8 cellular contexts compared by ENCODE assay signal in genomic region chr15:74873036-74873755, GRCh38. TPM values are rescaled to one million over a fixed set of nuclear protein-coding genes. Genes with fewer than 3 reads are reported as not detected.
DNase-seq lines count a peak whose midpoint lies in the region; ATAC-seq and TF ChIP-seq lines count a peak whose summit lies in the region.

SCAMP2 (minus strand) TSS chr15:74873365; CDS start chr15:74873255, 110 bp downstream.

- H3K27ac ChIP-seq in naive thymus-derived CD4-positive, alpha-beta T cell (ENCODE audit: low read depth, low read length), result peak within 1 kb of the TSS; percentile 98

- H3K9me3 Mint-ChIP-seq in naive thymus-derived CD4-positive, alpha-beta T cell, result peaks cover 0 to under 1% (median 0%) of the 10 kb centered on the region in 11 donors
- H3K9me3 Mint-ChIP-seq in stimulated activated memory B cell treated with anti-CD40 and anti-IgM and Interleukin-4, amounts not matched to agents 10 μg/mL and 1 μg/mL and 100 μg/mL, for 72 hours, result no peaks in the 10 kb centered on the region

- intact Hi-C loops in naive thymus-derived CD4-positive, alpha-beta T cell (cut with micrococcal nuclease), result loop anchor here (1.0 to 10.0 kb wide), 15 partner anchors 16 to 582 kb away; partner anchors contain the start of genes CLK3 (in 2 of the 2), COX5A (in 2 of the 2), FAM219B (in 2 of the 2) and SIN3A (in 2 of the 2)

- H3K9me3 ChIP-seq in naive thymus-derived CD4-positive, alpha-beta T cell (ENCODE audit: control insufficient read depth in 2 of 3, low read length in 3 of 3), result no peaks in the 10 kb centered on the region

- no peaks in the 10 kb centered on the region for H3K27me3 ChIP-seq in naive thymus-derived CD4-positive, alpha-beta T cell (ENCODE audit: control insufficient read depth in 2 of 2, insufficient read depth in 2 of 2, low read length in 2 of 2)

- peak within 1 kb of the TSS; percentile 82 for H3K4me3 ChIP-seq in LNCaP clone FGC (ENCODE audit: low read depth, low read length)
- H3K4me3 ChIP-seq in naive thymus-derived CD4-positive, alpha-beta T cell (ENCODE audit: low read length), result peak within 1 kb of the TSS; percentile 86

- H3K4me1 Mint-ChIP-seq in naive thymus-derived CD4-positive, alpha-beta T cell, result peaks cover 31 to 54% (median 45%) of the 10 kb centered on the region in 7 donors
- H3K4me1 Mint-ChIP-seq in stimulated activated memory B cell treated with anti-CD40 and anti-IgM and Interleukin-4, amounts not matched to agents 10 μg/mL and 1 μg/mL and 100 μg/mL, for 72 hours, result peaks cover 49% of the 10 kb centered on the region

- H3K4me1 ChIP-seq in naive thymus-derived CD4-positive, alpha-beta T cell (ENCODE audit: control insufficient read depth in 2 of 2, insufficient read depth in 2 of 2, low read length in 2 of 2), result peaks cover 38 to 39% of the 10 kb centered on the region in 2 donors

- H3K27me3 Mint-ChIP-seq in naive thymus-derived CD4-positive, alpha-beta T cell, result peaks cover 0 to 8% (median 0%) of the 10 kb centered on the region in 5 donors
- no peaks in the 10 kb centered on the region for H3K27me3 Mint-ChIP-seq in stimulated activated memory B cell treated with anti-CD40 and anti-IgM and Interleukin-4, amounts not matched to agents 10 μg/mL and 1 μg/mL and 100 μg/mL, for 72 hours

- DNase-seq in EL (peak; percentile 95), H4 (ENCODE audit: low spot score) (peak; percentile 94), LNCaP clone FGC (ENCODE audit: low read depth) (peak; percentile 76), RPMI8226 (peak; percentile 99), fibroblast of gingiva (ENCODE audit: low read depth) (peak; percentile 94)
- DNase-seq in activated T-helper 1 cell treated with anti-CD3 and anti-CD28 coated beads, Interleukin-2, amount 50 U/mL, for 16 hours (ENCODE audit: low read depth in 1 of 2, low spot score in 1 of 2), result peak; percentile 73 to 82
- peak; percentile 83 to 94 (median 91) for DNase-seq in naive thymus-derived CD4-positive, alpha-beta T cell

- POLR2A ChIA-PET in naive thymus-derived CD4-positive, alpha-beta T cell (lab: Charles Lee), result interaction anchor here (0.6 to 2.9 kb wide), 13 partner anchors 10 to 69 kb away, joined by 3 to 20 read pairs (median 3); partner anchors contain the start of genes MPI and ULK3

- ATAC-seq in naive thymus-derived CD4-positive, alpha-beta T cell, result peak; percentile 95
- peak; percentile 93 for ATAC-seq in stimulated activated memory B cell treated with anti-CD40 and anti-IgM and Interleukin-4, amounts not matched to agents 10 μg/mL and 1 μg/mL and 100 μg/mL, for 72 hours

- peaks cover 0 to 7% (median 0%) of the 10 kb centered on the region in 3 experiments for H3K36me3 ChIP-seq in naive thymus-derived CD4-positive, alpha-beta T cell (ENCODE audit: control insufficient read depth in 2 of 3, insufficient read depth in 3 of 3, low read length in 3 of 3)

- peak within 1 kb of the TSS; percentile 92 to 100 (median 98) for H3K4me3 Mint-ChIP-seq in naive thymus-derived CD4-positive, alpha-beta T cell
- peak within 1 kb of the TSS; percentile 99 for H3K4me3 Mint-ChIP-seq in stimulated activated memory B cell treated with anti-CD40 and anti-IgM and Interleukin-4, amounts not matched to agents 10 μg/mL and 1 μg/mL and 100 μg/mL, for 72 hours

- peak within 1 kb of the TSS; percentile 88 to 99 (median 96) for H3K27ac Mint-ChIP-seq in naive thymus-derived CD4-positive, alpha-beta T cell
- peak within 1 kb of the TSS; percentile 98 for H3K27ac Mint-ChIP-seq in stimulated activated memory B cell treated with anti-CD40 and anti-IgM and Interleukin-4, amounts not matched to agents 10 μg/mL and 1 μg/mL and 100 μg/mL, for 72 hours

- H3K36me3 Mint-ChIP-seq in naive thymus-derived CD4-positive, alpha-beta T cell, result peaks cover 4 to 26% (median 7%) of the 10 kb centered on the region in 5 donors
- peaks cover 25% of the 10 kb centered on the region for H3K36me3 Mint-ChIP-seq in stimulated activated memory B cell treated with anti-CD40 and anti-IgM and Interleukin-4, amounts not matched to agents 10 μg/mL and 1 μg/mL and 100 μg/mL, for 72 hours

- CTCF ChIA-PET in naive thymus-derived CD4-positive, alpha-beta T cell (lab: Charles Lee), result interaction anchor here (0.7 to 1.3 kb wide), 3 partner anchors 16 to 28 kb away, joined by 3 to 7 read pairs (median 4); no protein-coding TSS in a partner anchor

- TF ChIP-seq CTCF in LNCaP clone FGC (IDR thresholded peaks at IDR 0.05; ENCODE audit: control insufficient read depth, extremely low read depth, insufficient read depth), result no peak

RNA-seq across cellular contexts. Expression of gene SCAMP2, which starts in this region (rescaled TPM):
- 14.3 and 21.3 TPM in 2 replicates for total RNA-seq in H4 (2014; rRNA removed; shearing (Covaris generic))
- 100 to 1,000 TPM in 3 of 5 experiments, 10 to 100 TPM in 2; 78.9 to 130 (median 116) TPM for total RNA-seq in naive thymus-derived CD4-positive, alpha-beta T cell
- polyA plus RNA-seq in naive thymus-derived CD4-positive, alpha-beta T cell, result 100 to 1,000 TPM; 131 to 141 TPM

Comparison
In these comparisons a context has a peak if more than half of its experiments do, and no peak if none do; other contexts are left out.
1. Peak in every context shown above with its lines: DNase-seq, ATAC-seq, H3K4me3 ChIP-seq and H3K27ac ChIP-seq.